Comparison of ENCODE assay signal across 22 cellular contexts in genomic region chr2:188307850-188308283, GRCh38. TPM values are rescaled to one million over a fixed set of nuclear protein-coding genes. Genes with fewer than 3 reads are reported as not detected.
"Had no signal": no experiment of that assay in that cellular context is flagged by ENCODE, and none has a peak within 500 bp of the region (broad histone marks: within the 10 kb centered on the region; RNA-seq: fewer than 3 reads in every experiment).

No MANE protein-coding gene starts in this region.

- DNase-seq: activated B cell treated with CpG ODN at 0.5 μM for 24 hours; activated CD4-positive, alpha-beta T cell treated with anti-CD3 and anti-CD28 coated beads for 48 hours; activated CD8-positive, alpha-beta memory T cell treated with anti-CD3 and anti-CD28 coated beads, Interleukin-2, amount 50 U/mL, for 48 hours; activated gamma-delta T cell; activated T-cell treated with anti-CD3 and anti-CD28 coated beads, Interleukin-2, amount 50 U/mL, for 72 hours; amygdala; body of pancreas; central memory CD4-positive, alpha-beta T cell; colonic mucosa; heart right ventricle; left cardiac atrium; lower lobe of right lung; midbrain; ovary; right lobe of liver; spleen had no signal

- H3K36me3 Mint-ChIP-seq: activated naive CD8-positive, alpha-beta T cell had no signal

- H3K27me3 ChIP-seq: body of pancreas, colonic mucosa, esophagus muscularis mucosa, heart right ventricle, neural progenitor cell, ovary, right lobe of liver, spleen, suprapubic skin had no signal

- H3K27me3 Mint-ChIP-seq: activated B cell treated with CpG ODN at 0.5 μM for 24 hours; stimulated activated naive CD8-positive, alpha-beta T cell treated with anti-CD3 and anti-CD28 coated beads, Interleukin-15, Interleukin-2, amounts not matched to agents 100 ng/mL and 50 ng/mL, for 24 hours; type B pancreatic cell had no signal

- H3K9me3 Mint-ChIP-seq: activated B cell treated with CpG ODN at 0.5 μM for 24 hours had no signal

- H3K9me3 ChIP-seq: body of pancreas, colonic mucosa, esophagus muscularis mucosa, lower lobe of right lung, ovary, right lobe of liver, suprapubic skin had no signal

- ATAC-seq: activated T-cell treated with anti-CD3 and anti-CD28 coated beads, Interleukin-2, amount 50 U/mL, for 72 hours; body of pancreas; heart right ventricle; left cardiac atrium; lower lobe of right lung; right lobe of liver had no signal

- H3K36me3 ChIP-seq: colonic mucosa, esophagus muscularis mucosa, heart right ventricle, lower lobe of right lung, neural progenitor cell, ovary, right lobe of liver, spleen, suprapubic skin had no signal

- H3K4me1 Mint-ChIP-seq: activated B cell treated with CpG ODN at 0.5 μM for 24 hours had no signal

- H3K27ac Mint-ChIP-seq: activated B cell treated with CpG ODN at 0.5 μM for 24 hours; activated naive CD8-positive, alpha-beta T cell; activated T-cell treated with anti-CD3 and anti-CD28 coated beads, Interleukin-2, amount 50 U/mL, for 72 hours; neural progenitor cell; stimulated activated naive CD8-positive, alpha-beta T cell treated with anti-CD3 and anti-CD28 coated beads, Interleukin-15, Interleukin-2, amounts not matched to agents 100 ng/mL and 50 ng/mL, for 24 hours; type B pancreatic cell had no signal

- H3K4me3 ChIP-seq: body of pancreas, colonic mucosa, esophagus muscularis mucosa, heart right ventricle, lower lobe of right lung, neural progenitor cell, ovary, right lobe of liver, spleen, suprapubic skin had no signal

- H3K4me3 Mint-ChIP-seq: activated B cell treated with CpG ODN at 0.5 μM for 24 hours; activated naive CD8-positive, alpha-beta T cell; activated T-cell treated with anti-CD3 and anti-CD28 coated beads, Interleukin-2, amount 50 U/mL, for 72 hours; neural progenitor cell; stimulated activated naive CD8-positive, alpha-beta T cell treated with anti-CD3 and anti-CD28 coated beads, Interleukin-15, Interleukin-2, amounts not matched to agents 100 ng/mL and 50 ng/mL, for 24 hours; type B pancreatic cell had no signal

- H3K4me1 ChIP-seq: colonic mucosa, lower lobe of right lung, right lobe of liver, suprapubic skin had no signal

RNA-seq across cellular contexts. Expression of gene GULP1, which starts 16.2 kb away (rescaled TPM):
- total RNA-seq: activated B cell treated with CpG ODN at 0.5 μM for 24 hours; activated T-cell treated with anti-CD3 and anti-CD28 coated beads, Interleukin-2, amount 50 U/mL, for 72 hours had no signal
